Comparison of ENCODE assay signal across 8 cellular contexts in genomic region chr6:157981395-157982296, GRCh38. TPM values are rescaled to one million over a fixed set of nuclear protein-coding genes. Genes with fewer than 3 reads are reported as not detected.
A peak's percentile ranks its signal among the peaks of the same experiment; 100 is the strongest.
DNase-seq lines count a peak whose midpoint lies in the region; ATAC-seq and TF ChIP-seq lines count a peak whose summit lies in the region.

A gene with protein sequence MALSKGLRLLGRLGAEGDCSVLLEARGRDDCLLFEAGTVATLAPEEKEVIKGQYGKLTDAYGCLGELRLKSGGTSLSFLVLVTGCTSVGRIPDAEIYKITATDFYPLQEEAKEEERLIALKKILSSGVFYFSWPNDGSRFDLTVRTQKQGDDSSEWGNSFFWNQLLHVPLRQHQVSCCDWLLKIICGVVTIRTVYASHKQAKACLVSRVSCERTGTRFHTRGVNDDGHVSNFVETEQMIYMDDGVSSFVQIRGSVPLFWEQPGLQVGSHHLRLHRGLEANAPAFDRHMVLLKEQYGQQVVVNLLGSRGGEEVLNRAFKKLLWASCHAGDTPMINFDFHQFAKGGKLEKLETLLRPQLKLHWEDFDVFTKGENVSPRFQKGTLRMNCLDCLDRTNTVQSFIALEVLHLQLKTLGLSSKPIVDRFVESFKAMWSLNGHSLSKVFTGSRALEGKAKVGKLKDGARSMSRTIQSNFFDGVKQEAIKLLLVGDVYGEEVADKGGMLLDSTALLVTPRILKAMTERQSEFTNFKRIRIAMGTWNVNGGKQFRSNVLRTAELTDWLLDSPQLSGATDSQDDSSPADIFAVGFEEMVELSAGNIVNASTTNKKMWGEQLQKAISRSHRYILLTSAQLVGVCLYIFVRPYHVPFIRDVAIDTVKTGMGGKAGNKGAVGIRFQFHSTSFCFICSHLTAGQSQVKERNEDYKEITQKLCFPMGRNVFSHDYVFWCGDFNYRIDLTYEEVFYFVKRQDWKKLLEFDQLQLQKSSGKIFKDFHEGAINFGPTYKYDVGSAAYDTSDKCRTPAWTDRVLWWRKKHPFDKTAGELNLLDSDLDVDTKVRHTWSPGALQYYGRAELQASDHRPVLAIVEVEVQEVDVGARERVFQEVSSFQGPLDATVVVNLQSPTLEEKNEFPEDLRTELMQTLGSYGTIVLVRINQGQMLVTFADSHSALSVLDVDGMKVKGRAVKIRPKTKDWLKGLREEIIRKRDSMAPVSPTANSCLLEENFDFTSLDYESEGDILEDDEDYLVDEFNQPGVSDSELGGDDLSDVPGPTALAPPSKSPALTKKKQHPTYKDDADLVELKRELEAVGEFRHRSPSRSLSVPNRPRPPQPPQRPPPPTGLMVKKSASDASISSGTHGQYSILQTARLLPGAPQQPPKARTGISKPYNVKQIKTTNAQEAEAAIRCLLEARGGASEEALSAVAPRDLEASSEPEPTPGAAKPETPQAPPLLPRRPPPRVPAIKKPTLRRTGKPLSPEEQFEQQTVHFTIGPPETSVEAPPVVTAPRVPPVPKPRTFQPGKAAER (N-terminal part only) (plus strand): TSS chr6:157981863. CDS start chr6:157981962, 99 bp downstream.

- peak within 1 kb of the TSS; percentile 66; the same call in 1 of the 2 replicates for H3K27ac Mint-ChIP-seq in GM23338
- H3K27ac Mint-ChIP-seq in T-helper 1 cell treated with Interleukin-12 subunit alpha and Interleukin-12 subunit beta and Interleukin-4 antibody, amounts not matched to agents 30 μg/mL and 1 μg/mL, for 36 hours, result peak within 1 kb of the TSS; percentile 86

- H3K4me3 ChIP-seq in GM23338, result peak within 1 kb of the TSS; percentile 75
- peak within 1 kb of the TSS; percentile 74 for H3K4me3 ChIP-seq in Karpas-422 (ENCODE audit: low read length)
- H3K4me3 ChIP-seq in right cardiac atrium (ENCODE audit: low read length), result peak within 1 kb of the TSS; percentile 64

- H3K27ac ChIP-seq in GM23338 (ENCODE audit: low read depth), result peak within 1 kb of the TSS; percentile 83
- H3K27ac ChIP-seq in Karpas-422 (ENCODE audit: low read length), result no peak within 1 kb of the TSS
- peak within 1 kb of the TSS; percentile 30 for H3K27ac ChIP-seq in right cardiac atrium (ENCODE audit: low read length)

- peaks cover 29% of the 10 kb centered on the region for H3K27me3 Mint-ChIP-seq in GM23338 (ENCODE audit: insufficient read depth, low read depth, poor library complexity)
- H3K27me3 Mint-ChIP-seq in T-helper 1 cell treated with Interleukin-12 subunit alpha and Interleukin-12 subunit beta and Interleukin-4 antibody, amounts not matched to agents 30 μg/mL and 1 μg/mL, for 36 hours (ENCODE audit: low read depth), result peaks cover 16% of the 10 kb centered on the region

- no peaks in the 10 kb centered on the region for H3K36me3 ChIP-seq in GM23338 (ENCODE audit: insufficient read depth)
- H3K36me3 ChIP-seq in Karpas-422 (ENCODE audit: insufficient read depth, low read length), result no peaks in the 10 kb centered on the region

- peak within 1 kb of the TSS; percentile 86 for H3K4me2 ChIP-seq in GM23338
- H3K4me2 ChIP-seq in Karpas-422 (ENCODE audit: low read depth, low read length, poor library complexity, severe bottlenecking), result peak within 1 kb of the TSS; percentile 86

- peaks cover 37% of the 10 kb centered on the region for H3K4me1 Mint-ChIP-seq in GM23338
- H3K4me1 Mint-ChIP-seq in T-helper 1 cell treated with Interleukin-12 subunit alpha and Interleukin-12 subunit beta and Interleukin-4 antibody, amounts not matched to agents 30 μg/mL and 1 μg/mL, for 36 hours (ENCODE audit: low read depth), result peaks cover 50% of the 10 kb centered on the region

- H2AFZ ChIP-seq in GM23338, result peak within 1 kb of the TSS; percentile 92
- H2AFZ ChIP-seq in Karpas-422 (ENCODE audit: low read length), result peak within 1 kb of the TSS; percentile 91

- H3K27me3 ChIP-seq in GM23338 (ENCODE audit: insufficient read depth) (peaks cover 18% of the 10 kb centered on the region), Karpas-422 (ENCODE audit: low read length) (0 out of 2 replicates have a peak, but pooled peaks cover 4% of the 10 kb centered on the region), right cardiac atrium (ENCODE audit: control insufficient read depth, insufficient read depth) (no peaks in the 10 kb centered on the region)

- DNase-seq in ELR (ENCODE audit: low read depth) (peak; percentile 87), GM23338 (ENCODE audit: low spot score) (peak; percentile 91), Karpas-422 (peak; percentile 73), amniotic stem cell (lab: John Stamatoyannopoulos, UW) (peak; percentile 63), right cardiac atrium (peak; percentile 76 to 91 (median 89)), retina (peak; percentile 65)

- no peaks in the 10 kb centered on the region; the same call in 2 of the 3 replicates for H3K9me3 Mint-ChIP-seq in GM23338
- H3K9me3 Mint-ChIP-seq in T-helper 1 cell treated with Interleukin-12 subunit alpha and Interleukin-12 subunit beta and Interleukin-4 antibody, amounts not matched to agents 30 μg/mL and 1 μg/mL, for 36 hours, result no peaks in the 10 kb centered on the region

- TF ChIP-seq CTCF in GM23338 (conservative IDR thresholded peaks at IDR 0.05; ENCODE audit: low read depth in 2 of 2), result peak; percentile 50 to 52

- peaks cover 5% of the 10 kb centered on the region for H3F3A ChIP-seq in GM23338 (replicated peaks; ENCODE audit: low read depth)

- intact Hi-C loops in right cardiac atrium (cut with DNase I), result loop anchor here (5.0 to 10.0 kb wide), 5 partner anchors 61 to 91 kb away; no protein-coding TSS in a partner anchor

- WGBS in right cardiac atrium, result 1% methylated on average over 108 of the region's 108 CpGs

- H3K4me1 ChIP-seq in GM23338 (ENCODE audit: insufficient read depth), result peaks cover 37% of the 10 kb centered on the region
- H3K4me1 ChIP-seq in Karpas-422 (ENCODE audit: low read length), result peaks cover 13% of the 10 kb centered on the region
- H3K4me1 ChIP-seq in right cardiac atrium (ENCODE audit: control insufficient read depth, insufficient read depth, low read length), result no peaks in the 10 kb centered on the region

- H3K9me2 ChIP-seq in GM23338 (ENCODE audit: insufficient read depth), result no peaks in the 10 kb centered on the region
- H3K9me2 ChIP-seq in Karpas-422 (replicated peaks; ENCODE audit: insufficient read depth, low read length), result no peaks in the 10 kb centered on the region

- peak within 1 kb of the TSS; percentile 82 for H3K4me3 Mint-ChIP-seq in GM23338
- H3K4me3 Mint-ChIP-seq in T-helper 1 cell treated with Interleukin-12 subunit alpha and Interleukin-12 subunit beta and Interleukin-4 antibody, amounts not matched to agents 30 μg/mL and 1 μg/mL, for 36 hours, result peak within 1 kb of the TSS; percentile 91

- ATAC-seq in GM23338 (peak; percentile 75), right cardiac atrium (peak; percentile 84 to 92), GM18873 (IDR thresholded peaks at IDR 0.05; ENCODE audit: low FRiP score, unreplicated experiment) (no peak)

- H4K20me1 ChIP-seq in GM23338 (replicated peaks; ENCODE audit: insufficient read depth), result no peaks in the 10 kb centered on the region
- H4K20me1 ChIP-seq in Karpas-422 (ENCODE audit: insufficient read depth, low read depth, low read length), result 0 out of 2 replicates have a peak, but pooled peaks cover 4% of the 10 kb centered on the region

- peak within 1 kb of the TSS; percentile 57 for H3K9ac ChIP-seq in Karpas-422 (ENCODE audit: low read length)

- peaks cover 23% of the 10 kb centered on the region for H3K79me2 ChIP-seq in GM23338 (replicated peaks; ENCODE audit: insufficient read depth)
- no peaks in the 10 kb centered on the region for H3K79me2 ChIP-seq in Karpas-422 (ENCODE audit: low read length)

- H3K9me3 ChIP-seq in Karpas-422 (ENCODE audit: low read length), result no peaks in the 10 kb centered on the region
- no peaks in the 10 kb centered on the region for H3K9me3 ChIP-seq in right cardiac atrium (ENCODE audit: control insufficient read depth, low read length)

- no peaks in the 10 kb centered on the region; the same call in 2 of the 3 replicates for H3K36me3 Mint-ChIP-seq in GM23338 (ENCODE audit: low read depth)
- peaks cover 4% of the 10 kb centered on the region for H3K36me3 Mint-ChIP-seq in T-helper 1 cell treated with Interleukin-12 subunit alpha and Interleukin-12 subunit beta and Interleukin-4 antibody, amounts not matched to agents 30 μg/mL and 1 μg/mL, for 36 hours (ENCODE audit: low read depth)

TF ChIP-seq in GM23338, 12 proteins besides CTCF, POLR2A, EP300 and RAD21:
- no peak for TF ChIP-seq EZH2phosphoT487 (IDR thresholded peaks at IDR 0.05; ENCODE audit: unreplicated experiment)
- TF ChIP-seq CREB1 (CRISPR knock-in tag; IDR thresholded peaks at IDR 0.05; ENCODE audit: low read depth), result 0 out of 2 replicates have a peak, but pooled peaks have one; percentile 3
- TF ChIP-seq, protein P1, sequence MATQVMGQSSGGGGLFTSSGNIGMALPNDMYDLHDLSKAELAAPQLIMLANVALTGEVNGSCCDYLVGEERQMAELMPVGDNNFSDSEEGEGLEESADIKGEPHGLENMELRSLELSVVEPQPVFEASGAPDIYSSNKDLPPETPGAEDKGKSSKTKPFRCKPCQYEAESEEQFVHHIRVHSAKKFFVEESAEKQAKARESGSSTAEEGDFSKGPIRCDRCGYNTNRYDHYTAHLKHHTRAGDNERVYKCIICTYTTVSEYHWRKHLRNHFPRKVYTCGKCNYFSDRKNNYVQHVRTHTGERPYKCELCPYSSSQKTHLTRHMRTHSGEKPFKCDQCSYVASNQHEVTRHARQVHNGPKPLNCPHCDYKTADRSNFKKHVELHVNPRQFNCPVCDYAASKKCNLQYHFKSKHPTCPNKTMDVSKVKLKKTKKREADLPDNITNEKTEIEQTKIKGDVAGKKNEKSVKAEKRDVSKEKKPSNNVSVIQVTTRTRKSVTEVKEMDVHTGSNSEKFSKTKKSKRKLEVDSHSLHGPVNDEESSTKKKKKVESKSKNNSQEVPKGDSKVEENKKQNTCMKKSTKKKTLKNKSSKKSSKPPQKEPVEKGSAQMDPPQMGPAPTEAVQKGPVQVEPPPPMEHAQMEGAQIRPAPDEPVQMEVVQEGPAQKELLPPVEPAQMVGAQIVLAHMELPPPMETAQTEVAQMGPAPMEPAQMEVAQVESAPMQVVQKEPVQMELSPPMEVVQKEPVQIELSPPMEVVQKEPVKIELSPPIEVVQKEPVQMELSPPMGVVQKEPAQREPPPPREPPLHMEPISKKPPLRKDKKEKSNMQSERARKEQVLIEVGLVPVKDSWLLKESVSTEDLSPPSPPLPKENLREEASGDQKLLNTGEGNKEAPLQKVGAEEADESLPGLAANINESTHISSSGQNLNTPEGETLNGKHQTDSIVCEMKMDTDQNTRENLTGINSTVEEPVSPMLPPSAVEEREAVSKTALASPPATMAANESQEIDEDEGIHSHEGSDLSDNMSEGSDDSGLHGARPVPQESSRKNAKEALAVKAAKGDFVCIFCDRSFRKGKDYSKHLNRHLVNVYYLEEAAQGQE (IDR thresholded peaks at IDR 0.05; ENCODE audit: unreplicated experiment), result no peak
TF ChIP-seq in GM23338: peak in this region for 1.

RNA-seq across cellular contexts. Expression of the gene that starts here (rescaled TPM):
- total RNA-seq in GM23338 (2014; rRNA removed; shearing (Covaris generic)), result 5.6 and 8.4 TPM in 2 replicates
- polyA plus RNA-seq in GM23338 (2016; fragmentation: Nextera tagmentation; extraction: Ambion mirVana) (2.5 and 2.8 TPM in 2 replicates), right cardiac atrium (9.5 TPM)
- total RNA-seq in Karpas-422 (2014; rRNA removed; shearing (Covaris generic); ENCODE audit: low replicate concordance), result 0.04 TPM in 1 of 2 replicates, not detected in the other
- 10 to 100 TPM; 13.4 to 26.3 (median 20.4) TPM for total RNA-seq in right cardiac atrium

Comparison
In these comparisons a context has a peak if more than half of its experiments do, and no peak if none do; other contexts are left out.
1. Peak in DNase-seq, H3K4me3 ChIP-seq, H3K9ac ChIP-seq and H3K4me2 ChIP-seq in Karpas-422; RNA of the gene not detected or under 1 TPM.